In the genomic region with DNA sequence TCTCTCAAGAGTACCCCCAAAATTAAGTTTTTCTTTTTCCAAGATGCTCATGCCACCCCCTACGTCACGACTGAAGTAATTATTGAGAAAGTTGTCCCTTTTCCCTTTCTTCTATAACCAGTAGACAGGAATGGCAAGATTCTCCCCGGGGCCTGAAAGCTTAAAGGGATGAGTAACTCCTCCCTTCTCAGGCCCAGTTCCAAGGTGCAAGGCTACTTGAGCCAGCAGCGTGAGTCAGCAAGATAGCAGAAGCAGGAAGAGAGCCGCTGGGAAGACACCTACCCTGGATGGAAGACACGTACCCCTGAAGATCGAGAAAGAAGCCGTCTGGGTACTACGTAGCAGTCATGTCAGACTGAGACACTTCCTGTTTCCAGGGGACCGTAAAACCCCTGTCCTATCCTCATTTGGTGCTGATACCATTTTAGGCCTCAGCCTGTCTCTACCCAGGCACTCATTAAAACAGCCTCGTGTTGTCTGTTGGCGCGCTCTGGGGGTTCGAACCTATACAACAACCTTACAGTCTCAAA, we compare ENCODE assay signal across 10 cellular contexts.
DNase-seq lines count a peak whose midpoint lies in the region; ATAC-seq and TF ChIP-seq lines count a peak whose summit lies in the region.
"Had no signal": no experiment of that assay in that cellular context is flagged by ENCODE, and none has a peak within 500 bp of the region (broad histone marks: within the 10 kb centered on the region; RNA-seq: fewer than 3 reads in every experiment).

No MANE protein-coding gene starts in this region.

- DNase-seq in AG04450 (ENCODE audit: low read depth, low spot score), result peak; percentile 48
- DNase-seq in LNCaP clone FGC (ENCODE audit: low read depth), result peak; percentile 59
- DNase-seq in epithelial cell of prostate (ENCODE audit: low read depth, low spot score), result peak; percentile 53
- peak; percentile 84 for DNase-seq in mucosa of gallbladder (ENCODE audit: low spot score)
- DNase-seq in stimulated activated CD4-positive, alpha-beta T cell treated with anti-CD3 and anti-CD28 coated beads, Interleukin-4, amount 100 ng/mL, for 24 hours, result no peak
- DNase-seq: NCI-H2081 had no signal

- no peaks in the 10 kb centered on the region for H3K9me3 ChIP-seq in AG04450 (ENCODE audit: control insufficient read depth, insufficient read depth, low read length)

- ATAC-seq in HG03045 (IDR thresholded peaks at IDR 0.05; ENCODE audit: unreplicated experiment) (no peak), HG03139 (IDR thresholded peaks at IDR 0.05; ENCODE audit: unreplicated experiment) (no peak), GM19463 (IDR thresholded peaks at IDR 0.05; ENCODE audit: unreplicated experiment) (no peak)

- H3K4me3 ChIP-seq in AG04450 (ENCODE audit: low read depth, low read length), result no peak overlapping the region
- no peak overlapping the region for H3K4me3 ChIP-seq in LNCaP clone FGC (ENCODE audit: low read depth, low read length)
- H3K4me3 ChIP-seq: BLaER1 treated with 17β-estradiol and CSF1 and Interleukin-3, amounts not matched to agents 10 nM and 100 nM had no signal

- H3K27ac ChIP-seq in AG04450 (ENCODE audit: low read depth, low read length) (peak overlapping the region; percentile 57), epithelial cell of prostate (no peak overlapping the region)
- H3K27ac ChIP-seq: BLaER1 treated with 17β-estradiol and CSF1 and Interleukin-3, amounts not matched to agents 10 nM and 100 nM had no signal

- TF ChIP-seq CTCF in AG04450 (IDR thresholded peaks at IDR 0.05; ENCODE audit: low read depth, low read length), result no peak
- no peak for TF ChIP-seq CTCF in LNCaP clone FGC (IDR thresholded peaks at IDR 0.05; ENCODE audit: control insufficient read depth, extremely low read depth, insufficient read depth)

- POLR2A ChIA-PET in AG04450 (lab: Yijun Ruan, JAX), result no interaction called here

- H3K27me3 ChIP-seq in AG04450 (ENCODE audit: control insufficient read depth, insufficient read depth, low read length), result no peaks in the 10 kb centered on the region
- H3K27me3 ChIP-seq: BLaER1 treated with 17β-estradiol and CSF1 and Interleukin-3, amounts not matched to agents 10 nM and 100 nM had no signal

- CTCF ChIA-PET in AG04450 (lab: Charles Lee), result no interaction called here
